1 cellular context compared by ENCODE assay signal in genomic region chr3:150469031-150469930, GRCh38.
A peak's percentile ranks its signal among the peaks of the same experiment; 100 is the strongest.
TF ChIP-seq lines count a peak whose summit lies in the region.

No MANE protein-coding gene starts in this region.

TF ChIP-seq in K562, 482 proteins besides CTCF, POLR2A, EP300 and RAD21 (continued from another document and continues in another):
- TF ChIP-seq ZNF318 (IDR thresholded peaks at IDR 0.05; ENCODE audit: borderline replicate concordance in 1 of 2, low read depth in 1 of 2) (no peak), HNRNPUL1 (IDR thresholded peaks at IDR 0.05; ENCODE audit: low read length) (no peak), JUNB (CRISPR knock-in tag; conservative IDR thresholded peaks at IDR 0.05) (no peak), RBM17 (IDR thresholded peaks at IDR 0.05; ENCODE audit: borderline replicate concordance, low read depth, low read length) (no peak), HMG20B (CRISPR knock-in tag; IDR thresholded peaks at IDR 0.05) (no peak), KAT8 (IDR thresholded peaks at IDR 0.05; ENCODE audit: low read depth) (no peak), SMARCE1 (IDR thresholded peaks at IDR 0.05) (peak; percentile 83), ZNF778 (CRISPR knock-in tag; IDR thresholded peaks at IDR 0.05) (no peak), MEIS2 (IDR thresholded peaks at IDR 0.05; ENCODE audit: partially characterized antibody) (peak; percentile 90), CEBPB (tag; IDR thresholded peaks at IDR 0.05) (peak; percentile 79), ZNF133 (CRISPR knock-in tag; IDR thresholded peaks at IDR 0.05) (no peak), NCOR1 (IDR thresholded peaks at IDR 0.05) (peak; percentile 56; the same call in 1 of the 2 replicates), IRF2 (CRISPR knock-in tag; IDR thresholded peaks at IDR 0.05) (no peak), TAL1 (IDR thresholded peaks at IDR 0.05) (0 out of 2 replicates have a peak, but pooled peaks have one; percentile 20), HMGN3 (IDR thresholded peaks at IDR 0.05; ENCODE audit: borderline replicate concordance, extremely low read depth, insufficient read length, low read depth, low read length) (no peak), E2F6 (IDR thresholded peaks at IDR 0.05; ENCODE audit: borderline replicate concordance in 1 of 2, extremely low read depth in 1 of 2, insufficient read depth in 1 of 2, insufficient read length in 1 of 2, low read depth in 1 of 2, low read length in 1 of 2, poor library complexity in 1 of 2, severe bottlenecking in 1 of 2) (peak in 1 of 2 experiments; percentile 21), ZNF146 (CRISPR knock-in tag; IDR thresholded peaks at IDR 0.05; ENCODE audit: unreplicated experiment) (no peak), RNF219 (CRISPR knock-in tag; IDR thresholded peaks at IDR 0.05) (no peak), POLR2H (tag; IDR thresholded peaks at IDR 0.05; ENCODE audit: low read depth) (no peak), EHMT2 (IDR thresholded peaks at IDR 0.05) (0 out of 2 replicates have a peak, but pooled peaks have one; percentile 26), XRCC5 (IDR thresholded peaks at IDR 0.05; ENCODE audit: low read depth, low read length) (0 out of 2 replicates have a peak, but pooled peaks have one; percentile 36), AFF1 (IDR thresholded peaks at IDR 0.05; ENCODE audit: low read depth in 1 of 2, partially characterized antibody in 2 of 2) (peak in 1 of 2 experiments; percentile 62), TRIM24 (IDR thresholded peaks at IDR 0.05) (peak in 1 of 2 experiments; percentile 57; a peak in 3 of 4 replicates), ATF3 (IDR thresholded peaks at IDR 0.05) (peak; percentile 87), ATF3 (CRISPR knock-in tag; conservative IDR thresholded peaks at IDR 0.05) (no peak), ZBTB2 (IDR thresholded peaks at IDR 0.05) (peak; percentile 64; the same call in 1 of the 2 replicates), RBFOX2 (IDR thresholded peaks at IDR 0.05; ENCODE audit: low read depth, low read length) (0 out of 2 replicates have a peak, but pooled peaks have one; percentile 22), MAZ (CRISPR knock-in tag; conservative IDR thresholded peaks at IDR 0.05 in 1 of 2, IDR thresholded peaks at IDR 0.05 in 1 of 2) (peak in 1 of 2 experiments; percentile 32; a peak in 1 of 4 replicates), NFATC3 (IDR thresholded peaks at IDR 0.05) (no peak), STAT5A (IDR thresholded peaks at IDR 0.05; ENCODE audit: borderline replicate concordance, low read length) (peak; percentile 8; the same call in 1 of the 2 replicates), ZNF592 (IDR thresholded peaks at IDR 0.05) (peak; percentile 25; the same call in 1 of the 2 replicates), SP1 (CRISPR knock-in tag; IDR thresholded peaks at IDR 0.05) (no peak), ZEB2 (IDR thresholded peaks at IDR 0.05) (peak; percentile 74), NFE2 (IDR thresholded peaks at IDR 0.05; ENCODE audit: low read depth) (peak; percentile 86)
